Comparison of ENCODE assay signal across 25 cellular contexts in genomic region chr4:100977274-100977673, GRCh38.
"Had no signal": no experiment of that assay in that cellular context is flagged by ENCODE, and none has a peak within 500 bp of the region (broad histone marks: within the 10 kb centered on the region; RNA-seq: fewer than 3 reads in every experiment).

No MANE protein-coding gene starts in this region.

- H3K4me1 ChIP-seq: parathyroid adenoma, thyroid gland, upper lobe of left lung had no signal

- H3K27ac Mint-ChIP-seq: effector memory CD8-positive, alpha-beta T cell; stimulated activated memory B cell treated with anti-CD40 and anti-IgM and Interleukin-4, amounts not matched to agents 10 μg/mL and 1 μg/mL and 100 μg/mL, for 72 hours; T-cell had no signal

- H3K36me3 ChIP-seq: gastrocnemius medialis, stomach, thyroid gland, upper lobe of left lung, vagina had no signal

- H3K4me3 Mint-ChIP-seq: effector memory CD8-positive, alpha-beta T cell; naive B cell; neural crest cell; stimulated activated memory B cell treated with anti-CD40 and anti-IgM and Interleukin-4, amounts not matched to agents 10 μg/mL and 1 μg/mL and 100 μg/mL, for 72 hours; T-cell had no signal

- H3K4me3 ChIP-seq: coronary artery, gastrocnemius medialis, lung, stomach, thyroid gland, upper lobe of left lung, vagina had no signal

- DNase-seq: activated CD4-positive, alpha-beta T cell treated with anti-CD3 and anti-CD28 coated beads for 4 hours; activated CD4-positive, alpha-beta T cell treated with anti-CD3 and anti-CD28 coated beads, Interleukin-2, amount 50 U/mL, for 4 hours; activated effector memory CD4-positive, alpha-beta T cell treated with Interleukin-2 at 50 U/mL for 16 hours; activated naive CD4-positive, alpha-beta T cell treated with Interleukin-2 at 50 U/mL for 16 hours; activated T-cell treated with anti-CD3 and anti-CD28 coated beads for 4 hours; amniotic stem cell; effector memory CD8-positive, alpha-beta T cell; erythroblast; gastrocnemius medialis; hippocampal formation; left colon; naive B cell; nucleus accumbens; small intestine; stimulated activated CD4-positive, alpha-beta T cell treated with anti-CD3 and anti-CD28 coated beads, Interleukin-4, amount 100 ng/mL, for 24 hours; stomach; T-cell; upper lobe of left lung had no signal

- H2AFZ ChIP-seq: parathyroid adenoma had no signal

- H3K36me3 Mint-ChIP-seq: naive B cell; stimulated activated memory B cell treated with anti-CD40 and anti-IgM and Interleukin-4, amounts not matched to agents 10 μg/mL and 1 μg/mL and 100 μg/mL, for 72 hours; T-cell had no signal

- H3K9ac ChIP-seq: parathyroid adenoma had no signal

- H3K27me3 ChIP-seq: gastrocnemius medialis, stomach, thyroid gland, upper lobe of left lung, vagina had no signal

- H3K9me3 ChIP-seq: gastrocnemius medialis, stomach, thyroid gland, upper lobe of left lung, vagina had no signal

- ATAC-seq: effector memory CD8-positive, alpha-beta T cell; left colon; stimulated activated memory B cell treated with anti-CD40 and anti-IgM and Interleukin-4, amounts not matched to agents 10 μg/mL and 1 μg/mL and 100 μg/mL, for 72 hours; T-cell had no signal

- H3K27ac ChIP-seq: coronary artery, parathyroid adenoma, stomach, thyroid gland, upper lobe of left lung, vagina had no signal

- H3K79me2 ChIP-seq: parathyroid adenoma had no signal

- H3K4me1 Mint-ChIP-seq: naive B cell; neural crest cell; stimulated activated memory B cell treated with anti-CD40 and anti-IgM and Interleukin-4, amounts not matched to agents 10 μg/mL and 1 μg/mL and 100 μg/mL, for 72 hours; T-cell had no signal

- H3K9me3 Mint-ChIP-seq: effector memory CD8-positive, alpha-beta T cell; naive B cell; neural crest cell; stimulated activated memory B cell treated with anti-CD40 and anti-IgM and Interleukin-4, amounts not matched to agents 10 μg/mL and 1 μg/mL and 100 μg/mL, for 72 hours; T-cell had no signal

- H3K27me3 Mint-ChIP-seq: effector memory CD8-positive, alpha-beta T cell; naive B cell; stimulated activated memory B cell treated with anti-CD40 and anti-IgM and Interleukin-4, amounts not matched to agents 10 μg/mL and 1 μg/mL and 100 μg/mL, for 72 hours; T-cell had no signal
